In the genomic region with DNA sequence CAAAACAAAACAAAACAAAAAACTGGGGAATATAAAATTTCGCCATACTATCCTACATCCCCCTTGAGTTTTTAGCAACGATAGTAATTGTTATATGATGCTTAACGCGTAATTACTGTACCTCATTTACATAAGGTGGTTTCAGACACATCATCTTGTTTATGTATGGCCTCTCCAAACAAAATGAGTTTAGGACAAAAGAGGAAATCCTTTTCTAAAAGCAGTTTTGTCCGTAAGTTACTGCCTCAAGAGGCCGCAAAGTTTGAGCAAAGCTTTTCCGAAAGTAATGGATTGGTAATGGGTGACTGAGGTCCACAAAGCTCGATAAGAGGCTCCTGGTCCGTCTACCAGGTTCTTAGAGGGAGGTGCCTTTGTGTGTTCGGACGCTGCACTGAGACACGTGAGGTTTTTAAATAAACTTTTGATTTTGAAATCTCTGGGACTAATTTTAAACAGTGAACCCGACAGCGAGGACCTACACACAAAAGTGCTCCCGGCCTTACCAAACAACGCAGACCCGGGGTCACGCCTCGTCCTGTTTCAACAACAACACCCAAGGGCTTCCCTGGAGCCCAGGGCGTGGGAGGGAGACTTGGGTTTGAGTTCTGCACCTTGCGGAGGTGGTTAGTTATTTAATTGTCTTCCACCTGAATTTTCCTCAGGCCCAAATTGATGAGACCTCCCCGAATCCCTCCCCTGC, we compare ENCODE assay signal across 8 cellular contexts. TPM values are rescaled to one million over a fixed set of nuclear protein-coding genes. Genes with fewer than 3 reads are reported as not detected.
DNase-seq lines count a peak whose midpoint lies in the region; ATAC-seq lines count a peak whose summit lies in the region.

No MANE protein-coding gene starts in this region.

- 79 to 80% methylated on average over 21 to 22 of the region's 22 CpGs for WGBS in ectodermal cell, 2 experiments

- DNase-seq in DMS53 treated with DMSO at 0.1 percent for 48 hours (lab: John Stamatoyannopoulos, UW; ENCODE audit: unreplicated experiment) (peak; percentile 50), DMS53 (lab: John Stamatoyannopoulos, UW) (no peak), NOMO-1 (lab: John Stamatoyannopoulos, UW; ENCODE audit: unreplicated experiment in 2 of 2) (peak; percentile 40 to 69), UCSD-AML1 (lab: John Stamatoyannopoulos, UW; ENCODE audit: unreplicated experiment) (no peak), DMS79 (lab: John Stamatoyannopoulos, UW) (no peak), KG1 (lab: John Stamatoyannopoulos, UW) (no peak)
- DNase-seq in naive thymus-derived CD8-positive, alpha-beta T cell: no peak

- H3K27me3 Mint-ChIP-seq in naive thymus-derived CD8-positive, alpha-beta T cell: no peaks in the 10 kb centered on the region

- H3K27me3 ChIP-seq in ectodermal cell (ENCODE audit: control insufficient read depth, insufficient read depth, low read length, poor library complexity, severe bottlenecking): peaks cover 6% of the 10 kb centered on the region

- H3K36me3 ChIP-seq in ectodermal cell (ENCODE audit: control insufficient read depth, insufficient read depth, low read length): no peaks in the 10 kb centered on the region

- H3K4me1 ChIP-seq in ectodermal cell (ENCODE audit: control insufficient read depth, insufficient read depth, low read length): peaks cover 19% of the 10 kb centered on the region

- peak overlapping the region; percentile 70 for H3K4me3 ChIP-seq in ectodermal cell (ENCODE audit: insufficient read depth, low read depth, low read length)

- no peak overlapping the region for H3K27ac ChIP-seq in ectodermal cell (ENCODE audit: insufficient read depth, low read depth, low read length, poor library complexity, severe bottlenecking)

- peak overlapping the region; percentile 77 to 96 (median 90) for H3K4me3 Mint-ChIP-seq in naive thymus-derived CD8-positive, alpha-beta T cell

- no peaks in the 10 kb centered on the region for H3K9me3 Mint-ChIP-seq in naive thymus-derived CD8-positive, alpha-beta T cell

- H3K36me3 Mint-ChIP-seq in naive thymus-derived CD8-positive, alpha-beta T cell: peaks cover 0 to 16% (median 6%) of the 10 kb centered on the region in 3 donors

- POLR2A ChIA-PET in naive thymus-derived CD8-positive, alpha-beta T cell (lab: Charles Lee): interaction anchor here (0.6 to 2.5 kb wide), 9 partner anchors 9 to 757 kb away, joined by 3 to 71 read pairs (median 5); a partner anchor contains a TSS

- H3K27ac Mint-ChIP-seq in naive thymus-derived CD8-positive, alpha-beta T cell: peak overlapping the region; percentile 90 to 97 (median 94)

- peak; percentile 13 to 19 for ATAC-seq in naive thymus-derived CD8-positive, alpha-beta T cell

- no peaks in the 10 kb centered on the region for H3K9me3 ChIP-seq in ectodermal cell (ENCODE audit: control insufficient read depth, low read length)

- H3K4me1 Mint-ChIP-seq in naive thymus-derived CD8-positive, alpha-beta T cell: peaks cover 7 to 42% (median 28%) of the 10 kb centered on the region in 4 donors

RNA-seq across cellular contexts. Expression of a gene that starts 0.5 kb away (rescaled TPM):
- polyA plus RNA-seq in ectodermal cell (2013, experiment 1 of 4): 1.9 TPM
- polyA plus RNA-seq in ectodermal cell (2013, experiment 2 of 4): 3.6 TPM
- 3.1 TPM for polyA plus RNA-seq in ectodermal cell (2013, experiment 3 of 4)
- polyA plus RNA-seq in ectodermal cell (2013, experiment 4 of 4): 4.1 TPM
- total RNA-seq in naive thymus-derived CD8-positive, alpha-beta T cell: 10 to 100 TPM; 11.5 to 11.9 TPM
- polyA plus RNA-seq in naive thymus-derived CD8-positive, alpha-beta T cell: 1 to 10 TPM; 6.1 to 8.3 (median 6.4) TPM

RNA-seq across cellular contexts. Expression of a gene that starts 22.1 kb away (rescaled TPM):
- polyA plus RNA-seq in ectodermal cell (2013, experiment 1 of 4): 30.0 TPM
- 33.4 TPM for polyA plus RNA-seq in ectodermal cell (2013, experiment 2 of 4)
- polyA plus RNA-seq in ectodermal cell (2013, experiment 3 of 4): 28.7 TPM
- 32.1 TPM for polyA plus RNA-seq in ectodermal cell (2013, experiment 4 of 4)
- 10 to 100 TPM; 33.1 to 37.6 TPM for total RNA-seq in naive thymus-derived CD8-positive, alpha-beta T cell
- polyA plus RNA-seq in naive thymus-derived CD8-positive, alpha-beta T cell: 10 to 100 TPM; 17.8 to 22.5 (median 21.2) TPM

Comparison
In these comparisons a context has a peak if more than half of its experiments do, and no peak if none do; other contexts are left out.
1. DNase-seq: peak in DMS53 treated with DMSO at 0.1 percent for 48 hours (single experiment) and NOMO-1 (2 of 2); none in DMS53 (single experiment), naive thymus-derived CD8-positive, alpha-beta T cell (0 of 10), UCSD-AML1 (single experiment), DMS79 (single experiment) and KG1 (single experiment).